ENCODE assay signal across 28 cellular contexts in the genomic region with DNA sequence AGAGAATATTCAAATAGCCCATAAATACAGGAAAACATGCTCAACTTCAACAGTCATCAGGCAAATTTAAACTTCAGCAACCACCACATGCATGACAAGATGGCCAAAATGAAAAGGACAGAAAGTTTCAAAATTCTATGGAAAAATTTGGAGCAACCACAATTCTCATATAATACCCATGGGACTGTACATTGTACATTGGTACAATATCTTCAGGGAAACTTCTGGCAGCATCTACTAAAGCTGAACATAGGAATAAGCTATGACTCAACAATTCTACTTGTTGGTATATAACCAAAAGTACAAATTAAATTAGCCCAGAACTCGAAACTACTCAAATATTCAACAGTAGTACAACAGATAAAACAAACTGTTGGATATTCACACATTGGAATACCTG.
"Had no signal": no experiment of that assay in that cellular context is flagged by ENCODE, and none has a peak within 500 bp of the region (broad histone marks: within the 10 kb centered on the region; RNA-seq: fewer than 3 reads in every experiment).

No MANE protein-coding gene starts in this region.

- H3K9me3 Mint-ChIP-seq: neural progenitor cell had no signal

- H3K9me3 ChIP-seq: left ventricle myocardium inferior, neutrophil, psoas muscle, right atrium auricular region, right lobe of liver, suprapubic skin, thoracic aorta, tibial artery, uterus had no signal

- H3K27me3 ChIP-seq: neural progenitor cell, neutrophil, right atrium auricular region, right lobe of liver, spleen, suprapubic skin, tibial artery, uterus had no signal

- H3K27ac ChIP-seq: left ventricle myocardium inferior, neural progenitor cell, neutrophil, parathyroid adenoma, psoas muscle, right atrium auricular region, right lobe of liver, spleen, suprapubic skin, thoracic aorta, tibial artery, uterus had no signal

- H3K4me3 Mint-ChIP-seq: immature natural killer cell; mesothelial cell of epicardium; naive B cell; natural killer cell; nephron progenitor cell; neural progenitor cell; stimulated activated effector memory CD8-positive, alpha-beta T cell treated with anti-CD3 and anti-CD28 coated beads, Interleukin-12 subunit alpha, Interleukin-12 subunit beta, amount 100 ng/mL, for 72 hours; stimulated activated naive CD8-positive, alpha-beta T cell treated with anti-CD3 and anti-CD28 coated beads, Interleukin-15, Interleukin-2, amounts not matched to agents 100 ng/mL and 50 ng/mL, for 24 hours had no signal

- H3K36me3 ChIP-seq: left ventricle myocardium inferior, neural progenitor cell, neutrophil, right atrium auricular region, right lobe of liver, spleen, suprapubic skin, thoracic aorta, tibial artery, uterus had no signal

- H3K79me2 ChIP-seq: parathyroid adenoma had no signal

- H3K4me1 ChIP-seq: left ventricle myocardium inferior, neural progenitor cell, parathyroid adenoma, psoas muscle, right atrium auricular region, right lobe of liver, spleen, suprapubic skin, uterus had no signal

- H2AFZ ChIP-seq: neural progenitor cell, parathyroid adenoma had no signal

- H3K27ac Mint-ChIP-seq: immature natural killer cell; mesothelial cell of epicardium; naive B cell; natural killer cell; nephron progenitor cell; neural progenitor cell; stimulated activated effector memory CD8-positive, alpha-beta T cell treated with anti-CD3 and anti-CD28 coated beads, Interleukin-12 subunit alpha, Interleukin-12 subunit beta, amount 100 ng/mL, for 72 hours; stimulated activated naive CD8-positive, alpha-beta T cell treated with anti-CD3 and anti-CD28 coated beads, Interleukin-15, Interleukin-2, amounts not matched to agents 100 ng/mL and 50 ng/mL, for 24 hours had no signal

- DNase-seq: hypothalamus; immature natural killer cell; kidney; left ventricle myocardium inferior; mesendoderm; naive B cell; natural killer cell; nephron progenitor cell; occipital lobe; psoas muscle; right lobe of liver; small intestine; spleen; stimulated activated CD4-positive, alpha-beta T cell treated with anti-CD3 and anti-CD28 coated beads, Interleukin-4, amount 100 ng/mL, for 24 hours; stimulated activated naive CD4-positive, alpha-beta T cell; tibial artery; trophoblast cell; uterus had no signal

- H3K4me1 Mint-ChIP-seq: immature natural killer cell; mesothelial cell of epicardium; naive B cell; natural killer cell; nephron progenitor cell; neural progenitor cell; stimulated activated effector memory CD8-positive, alpha-beta T cell treated with anti-CD3 and anti-CD28 coated beads, Interleukin-12 subunit alpha, Interleukin-12 subunit beta, amount 100 ng/mL, for 72 hours had no signal

- H3K4me3 ChIP-seq: left ventricle myocardium inferior, lung, neural progenitor cell, psoas muscle, right atrium auricular region, right lobe of liver, spleen, suprapubic skin, thoracic aorta, tibial artery, uterus had no signal

- H3K4me2 ChIP-seq: neural progenitor cell had no signal

- H3K36me3 Mint-ChIP-seq: immature natural killer cell; mesothelial cell of epicardium; naive B cell; natural killer cell; neural progenitor cell; stimulated activated effector memory CD8-positive, alpha-beta T cell treated with anti-CD3 and anti-CD28 coated beads, Interleukin-12 subunit alpha, Interleukin-12 subunit beta, amount 100 ng/mL, for 72 hours had no signal

- H3K9ac ChIP-seq: neural progenitor cell, parathyroid adenoma had no signal

- H3K27me3 Mint-ChIP-seq: naive B cell; stimulated activated naive CD8-positive, alpha-beta T cell treated with anti-CD3 and anti-CD28 coated beads, Interleukin-15, Interleukin-2, amounts not matched to agents 100 ng/mL and 50 ng/mL, for 24 hours had no signal
